8 cellular contexts compared by ENCODE assay signal in genomic region chr7:26853788-26854393, GRCh38. TPM values are rescaled to one million over a fixed set of nuclear protein-coding genes. Genes with fewer than 3 reads are reported as not detected.
DNase-seq lines count a peak whose midpoint lies in the region; ATAC-seq, FAIRE-seq and TF ChIP-seq lines count a peak whose summit lies in the region.

No MANE protein-coding gene starts in this region.

- FAIRE-seq in TTC549 (lab: Jason Lieb, UNC) (peak; percentile 75), GM12891 (lab: Jason Lieb, UNC) (no peak)

- H3K36me3 Mint-ChIP-seq in glutamatergic neuron (ENCODE audit: unreplicated experiment) = no peaks in the 10 kb centered on the region

- TF ChIP-seq POLR2A in thyroid gland (IDR thresholded peaks at IDR 0.05) (no peak), GM12891 (IDR thresholded peaks at IDR 0.05; ENCODE audit: low read depth, low read length) (no peak)

- ATAC-seq in HG03460 (IDR thresholded peaks at IDR 0.05; ENCODE audit: unreplicated experiment) (no peak), HG03135 (IDR thresholded peaks at IDR 0.05; ENCODE audit: unreplicated experiment) (no peak)

- H3K27ac ChIP-seq in thyroid gland = no peak overlapping the region

- DNase-seq in DMS 273 (lab: John Stamatoyannopoulos, UW; ENCODE audit: unreplicated experiment) = peak; percentile 76
- DNase-seq in glutamatergic neuron = no peak
- DNase-seq in thyroid gland = no peak
- DNase-seq in GM12891 (ENCODE audit: insufficient read length, low spot score) = no peak

- 37 to 40% methylated on average over 4 of the region's 4 CpGs for WGBS in thyroid gland, 2 donors

- H3K4me3 ChIP-seq in thyroid gland (replicated peaks in 1 of 3) = no peak overlapping the region

- peaks cover 4% of the 10 kb centered on the region for H3K27me3 Mint-ChIP-seq in glutamatergic neuron (ENCODE audit: unreplicated experiment)

- no peaks in the 10 kb centered on the region for H3K4me1 ChIP-seq in thyroid gland

- peaks cover 3% of the 10 kb centered on the region for H3K9me3 Mint-ChIP-seq in glutamatergic neuron (ENCODE audit: unreplicated experiment)

- TF ChIP-seq CTCF in LNCAP (IDR thresholded peaks at IDR 0.05) (peak; percentile 70), glutamatergic neuron (IDR thresholded peaks at IDR 0.05; ENCODE audit: partially characterized antibody, unreplicated experiment) (peak; percentile 50), thyroid gland (IDR thresholded peaks at IDR 0.05) (peak in 4 of 6 experiments; percentile 24 to 58 (median 46))

- no peak overlapping the region for H3K27ac Mint-ChIP-seq in glutamatergic neuron (ENCODE audit: unreplicated experiment)

- H3K4me1 Mint-ChIP-seq in glutamatergic neuron (ENCODE audit: low read depth, unreplicated experiment) = no peaks in the 10 kb centered on the region

- H3K36me3 ChIP-seq in thyroid gland = no peaks in the 10 kb centered on the region

- H3K9me3 ChIP-seq in thyroid gland = no peaks in the 10 kb centered on the region

- peaks cover 9% of the 10 kb centered on the region for H3K27me3 ChIP-seq in thyroid gland

- intact Hi-C loops in thyroid gland (cut with DNase I) = no loop called here

- no peak overlapping the region for H3K4me3 Mint-ChIP-seq in glutamatergic neuron (ENCODE audit: unreplicated experiment)

TF ChIP-seq in GM12891, 5 proteins besides CTCF, POLR2A, EP300 and RAD21:
- TF ChIP-seq TAF1 (IDR thresholded peaks at IDR 0.05; ENCODE audit: low read depth, low read length) = no peak
- TF ChIP-seq POLR2AphosphoS5 (IDR thresholded peaks at IDR 0.05; ENCODE audit: low read depth, low read length) = no peak
- TF ChIP-seq POU2F2 (IDR thresholded peaks at IDR 0.05; ENCODE audit: low read depth, low read length) = no peak

RNA-seq across cellular contexts. Expression of gene SKAP2, which starts 10.5 kb away (rescaled TPM):
- total RNA-seq in glutamatergic neuron (ENCODE audit: unreplicated experiment) = 12.1 TPM
- 10 to 100 TPM in 3 of 4 donors, 1 to 10 TPM in 1; 8.2 to 26.1 (median 11.8) TPM for total RNA-seq in thyroid gland
- 7.1 TPM for polyA plus RNA-seq in GM12891 (2012; ENCODE audit: low read depth, missing spikeins)
